26 cellular contexts compared by ENCODE assay signal in genomic region chr3:22475665-22476064, GRCh38.
A peak's percentile ranks its signal among the peaks of the same experiment; 100 is the strongest.
DNase-seq lines count a peak whose midpoint lies in the region; ATAC-seq and TF ChIP-seq lines count a peak whose summit lies in the region.
"Had no signal": no experiment of that assay in that cellular context is flagged by ENCODE, and none has a peak within 500 bp of the region (broad histone marks: within the 10 kb centered on the region; RNA-seq: fewer than 3 reads in every experiment).

No MANE protein-coding gene starts in this region.

- peak; percentile 48 for ATAC-seq in HG03442 (IDR thresholded peaks at IDR 0.05; ENCODE audit: unreplicated experiment)
- no peak for ATAC-seq in HG03135 (IDR thresholded peaks at IDR 0.05; ENCODE audit: unreplicated experiment)
- ATAC-seq in HG02763 (IDR thresholded peaks at IDR 0.05; ENCODE audit: unreplicated experiment): no peak
- ATAC-seq: HCT116, psoas muscle, T-helper 17 cell had no signal

- H3K4me1 ChIP-seq in SJCRH30: peaks cover 19% of the 10 kb centered on the region
- H3K4me1 ChIP-seq: psoas muscle had no signal

- H3K4me3 Mint-ChIP-seq in CD14-positive monocyte: no peak overlapping the region
- H3K4me3 Mint-ChIP-seq: activated naive CD8-positive, alpha-beta T cell treated with anti-CD3 and anti-CD28 coated beads for 36 hours; mesothelial cell of epicardium; naive thymus-derived CD4-positive, alpha-beta T cell; stimulated activated naive CD8-positive, alpha-beta T cell treated with anti-CD3 and anti-CD28 coated beads, Interleukin-15, Interleukin-2, amounts not matched to agents 100 ng/mL and 50 ng/mL, for 24 hours; T-helper 17 cell had no signal

- no peaks in the 10 kb centered on the region for H3K27me3 ChIP-seq in SJCRH30

- H3K36me3 ChIP-seq in SJCRH30: no peaks in the 10 kb centered on the region
- H3K36me3 ChIP-seq: thoracic aorta had no signal

- no peaks in the 10 kb centered on the region for H3K27me3 Mint-ChIP-seq in CD14-positive monocyte (ENCODE audit: low read depth in 3 of 3)
- H3K27me3 Mint-ChIP-seq: activated naive CD8-positive, alpha-beta T cell treated with anti-CD3 and anti-CD28 coated beads for 36 hours; naive thymus-derived CD4-positive, alpha-beta T cell; stimulated activated naive CD8-positive, alpha-beta T cell treated with anti-CD3 and anti-CD28 coated beads, Interleukin-15, Interleukin-2, amounts not matched to agents 100 ng/mL and 50 ng/mL, for 24 hours; T-helper 17 cell had no signal

- peak overlapping the region in 4 of 7 donors; percentile 7 to 34 (median 17) for H3K27ac Mint-ChIP-seq in CD14-positive monocyte
- H3K27ac Mint-ChIP-seq: activated naive CD8-positive, alpha-beta T cell treated with anti-CD3 and anti-CD28 coated beads for 36 hours; mesothelial cell of epicardium; naive thymus-derived CD4-positive, alpha-beta T cell; stimulated activated naive CD8-positive, alpha-beta T cell treated with anti-CD3 and anti-CD28 coated beads, Interleukin-15, Interleukin-2, amounts not matched to agents 100 ng/mL and 50 ng/mL, for 24 hours; T-helper 17 cell had no signal

- no peaks in the 10 kb centered on the region for H3K9me3 ChIP-seq in SJCRH30 (replicated peaks)
- H3K9me3 ChIP-seq: psoas muscle, thoracic aorta had no signal

- H3K4me3 ChIP-seq in SJCRH30: no peak overlapping the region
- H3K4me3 ChIP-seq: psoas muscle, SK-N-MC, thoracic aorta had no signal

- H3K27ac ChIP-seq in SJCRH30: peak overlapping the region; percentile 39
- H3K27ac ChIP-seq: psoas muscle, RWPE1, SK-N-MC, thoracic aorta had no signal

- intact Hi-C loops in CD14-positive monocyte (cut with micrococcal nuclease): no loop called here

- H3K36me3 Mint-ChIP-seq in CD14-positive monocyte: no peaks in the 10 kb centered on the region
- H3K36me3 Mint-ChIP-seq: activated naive CD8-positive, alpha-beta T cell treated with anti-CD3 and anti-CD28 coated beads for 36 hours; mesothelial cell of epicardium; naive thymus-derived CD4-positive, alpha-beta T cell had no signal

- peaks cover 15% of the 10 kb centered on the region for H3K4me1 Mint-ChIP-seq in CD14-positive monocyte
- H3K4me1 Mint-ChIP-seq: activated naive CD8-positive, alpha-beta T cell treated with anti-CD3 and anti-CD28 coated beads for 36 hours; mesothelial cell of epicardium; naive thymus-derived CD4-positive, alpha-beta T cell; T-helper 17 cell had no signal

- DNase-seq in CD14-positive monocyte (ENCODE audit: low spot score) (no peak), SJCRH30 (peak; percentile 11 to 20), islet precursor cell (peak; percentile 79)
- no peak for DNase-seq in stimulated activated CD4-positive, alpha-beta T cell treated with anti-CD3 and anti-CD28 coated beads, Interleukin-4, amount 100 ng/mL, for 24 hours
- no peak for DNase-seq in activated naive CD4-positive, alpha-beta T cell treated with anti-CD3 and anti-CD28 coated beads, Interleukin-2, amount 50 U/mL, for 16 hours
- DNase-seq: activated naive CD8-positive, alpha-beta T cell treated with anti-CD3 and anti-CD28 coated beads for 36 hours; activated T-cell treated with anti-CD3 and anti-CD28 coated beads for 4 hours; DMS53; GF-D8; IMR-90; naive thymus-derived CD4-positive, alpha-beta T cell; NCI-H2081; NCI-H345; NCI-H748 treated with DMSO at 0.1 percent for 48 hours; occipital lobe; psoas muscle; T-helper 17 cell had no signal

- no peak for TF ChIP-seq CTCF in CD14-positive monocyte (IDR thresholded peaks at IDR 0.05)

- H3K9me3 Mint-ChIP-seq in CD14-positive monocyte: peaks cover 0 to 7% (median 0%) of the 10 kb centered on the region in 7 donors
- H3K9me3 Mint-ChIP-seq: activated naive CD8-positive, alpha-beta T cell treated with anti-CD3 and anti-CD28 coated beads for 36 hours; mesothelial cell of epicardium; stimulated activated naive CD8-positive, alpha-beta T cell treated with anti-CD3 and anti-CD28 coated beads, Interleukin-15, Interleukin-2, amounts not matched to agents 100 ng/mL and 50 ng/mL, for 24 hours had no signal

Comparison
In these comparisons a context has a peak if more than half of its experiments do, and no peak if none do; other contexts are left out.
1. DNase-seq: peak in SJCRH30 (2 of 2) and islet precursor cell (single experiment); none in CD14-positive monocyte (single experiment), stimulated activated CD4-positive, alpha-beta T cell treated with anti-CD3 and anti-CD28 coated beads, Interleukin-4, amount 100 ng/mL, for 24 hours (single experiment) and activated naive CD4-positive, alpha-beta T cell treated with anti-CD3 and anti-CD28 coated beads, Interleukin-2, amount 50 U/mL, for 16 hours (single experiment).